37 cellular contexts compared by ENCODE assay signal in genomic region chr2:15832310-15832709, GRCh38.
"Had no signal": no experiment of that assay in that cellular context is flagged by ENCODE, and none has a peak within 500 bp of the region (broad histone marks: within the 10 kb centered on the region; RNA-seq: fewer than 3 reads in every experiment).

No MANE protein-coding gene starts in this region.

- H3K27me3 ChIP-seq: adrenal gland, body of pancreas, brain microvascular endothelial cell, breast epithelium had no signal

- H3K9me3 ChIP-seq: adrenal gland, body of pancreas, breast epithelium had no signal

- H3K27me3 Mint-ChIP-seq: activated B cell treated with CpG ODN at 0.5 μM for 24 hours; activated CD4-positive, alpha-beta T cell treated with anti-CD3 and anti-CD28 coated beads, Interleukin-2, amount 10 ng/mL, durations not matched to agents 24 days and 14 days; activated CD8-positive, alpha-beta T cell treated with anti-CD3 and anti-CD28 coated beads for 36 hours; activated naive CD8-positive, alpha-beta T cell treated with anti-CD3 and anti-CD28 coated beads for 36 hours; activated T-helper 17 cell treated with anti-CD3 and anti-CD28 coated beads, Interleukin-2, amount 50 U/mL, for 72 hours had no signal

- H3K27ac ChIP-seq: adrenal gland, body of pancreas, brain microvascular endothelial cell, breast epithelium, VCaP had no signal

- H3K4me3 Mint-ChIP-seq: activated B cell treated with CpG ODN at 0.5 μM for 24 hours; activated CD4-positive, alpha-beta memory T cell treated with anti-CD3 and anti-CD28 coated beads for 36 hours; activated CD4-positive, alpha-beta T cell treated with anti-CD3 and anti-CD28 coated beads, Interleukin-2, amount 10 ng/mL, durations not matched to agents 24 days and 14 days; activated CD8-positive, alpha-beta T cell treated with anti-CD3 and anti-CD28 coated beads for 36 hours; activated naive CD4-positive, alpha-beta T cell treated with anti-CD3 and anti-CD28 coated beads for 36 hours; activated naive CD8-positive, alpha-beta T cell treated with anti-CD3 and anti-CD28 coated beads for 36 hours; activated T-cell treated with anti-CD3 and anti-CD28 coated beads, Interleukin-2, amount 50 U/mL, for 4 hours; activated T-cell treated with anti-CD3 and anti-CD28 coated beads, Interleukin-2, amount 50 U/mL, for 72 hours; activated T-helper 1 cell treated with anti-CD3 and anti-CD28 coated beads, Interleukin-12 subunit alpha, Interleukin-12 subunit beta, Interleukin-2, Interleukin-4 antibody, amounts not matched to agents 30 ng/mL and 10 ng/mL and 1 ng/mL, durations not matched to agents 14 hours and 24 hours and 36 hours; activated T-helper 17 cell treated with anti-CD3 and anti-CD28 coated beads, Interleukin-2, amount 50 U/mL, for 72 hours; central memory CD8-positive, alpha-beta T cell; T-helper 1 cell treated with Interleukin-12 subunit alpha and Interleukin-12 subunit beta and Interleukin-4 antibody, amounts not matched to agents 30 μg/mL and 1 μg/mL, for 36 hours; T-helper 2 cell treated with Interferon-gamma antibody and Interleukin-4, amounts not matched to agents 5 μg/mL and 100 μg/mL, for 36 hours had no signal

- H3K4me1 ChIP-seq: adrenal gland, body of pancreas, breast epithelium had no signal

- H3K36me3 ChIP-seq: adrenal gland, brain microvascular endothelial cell, breast epithelium had no signal

- H3K27ac Mint-ChIP-seq: activated B cell treated with CpG ODN at 0.5 μM for 24 hours; activated CD4-positive, alpha-beta memory T cell treated with anti-CD3 and anti-CD28 coated beads for 36 hours; activated CD4-positive, alpha-beta T cell treated with anti-CD3 and anti-CD28 coated beads, Interleukin-2, amount 10 ng/mL, durations not matched to agents 24 days and 14 days; activated CD8-positive, alpha-beta T cell treated with anti-CD3 and anti-CD28 coated beads for 36 hours; activated naive CD4-positive, alpha-beta T cell treated with anti-CD3 and anti-CD28 coated beads for 36 hours; activated naive CD8-positive, alpha-beta T cell treated with anti-CD3 and anti-CD28 coated beads for 36 hours; activated T-cell treated with anti-CD3 and anti-CD28 coated beads, Interleukin-2, amount 50 U/mL, for 72 hours; activated T-helper 1 cell treated with anti-CD3 and anti-CD28 coated beads, Interleukin-12 subunit alpha, Interleukin-12 subunit beta, Interleukin-2, Interleukin-4 antibody, amounts not matched to agents 30 ng/mL and 10 ng/mL and 1 ng/mL, durations not matched to agents 14 hours and 24 hours and 36 hours; activated T-helper 17 cell treated with anti-CD3 and anti-CD28 coated beads, Interleukin-2, amount 50 U/mL, for 72 hours; T-helper 1 cell treated with Interleukin-12 subunit alpha and Interleukin-12 subunit beta and Interleukin-4 antibody, amounts not matched to agents 30 μg/mL and 1 μg/mL, for 36 hours; T-helper 2 cell treated with Interferon-gamma antibody and Interleukin-4, amounts not matched to agents 5 μg/mL and 100 μg/mL, for 36 hours had no signal

- H3K4me3 ChIP-seq: adrenal gland, body of pancreas, breast epithelium had no signal

- DNase-seq: activated B cell treated with CpG ODN at 0.5 μM for 24 hours; activated CD4-positive, alpha-beta memory T cell treated with anti-CD3 and anti-CD28 coated beads for 36 hours; activated CD4-positive, alpha-beta T cell treated with anti-CD3 and anti-CD28 coated beads for 4 hours; activated CD4-positive, alpha-beta T cell treated with anti-CD3 and anti-CD28 coated beads, Interleukin-2, amount 10 ng/mL, durations not matched to agents 24 days and 14 days; activated CD4-positive, alpha-beta T cell treated with anti-CD3 and anti-CD28 coated beads, Interleukin-2, amount 50 U/mL, for 1 hour; activated CD4-positive, alpha-beta T cell treated with anti-CD3 and anti-CD28 coated beads, Interleukin-2, amount 50 U/mL, for 4 hours; activated CD4-positive, CD25-positive, alpha-beta regulatory T cell treated with anti-CD3 and anti-CD28 coated beads, Interleukin-2, amount 50 U/mL, for 72 hours; activated CD8-positive, alpha-beta memory T cell treated with anti-CD3 and anti-CD28 coated beads, Interleukin-2, amount 50 U/mL, for 4 hours; activated CD8-positive, alpha-beta T cell treated with anti-CD3 and anti-CD28 coated beads for 36 hours; activated effector memory CD4-positive, alpha-beta T cell treated with anti-CD3 and anti-CD28 coated beads, Interleukin-2, amount 50 U/mL, for 16 hours; activated gamma-delta T cell treated with Interleukin-2 at 50 U/mL for 16 hours; activated naive CD4-positive, alpha-beta T cell; activated naive CD4-positive, alpha-beta T cell treated with anti-CD3 and anti-CD28 coated beads for 36 hours; activated naive CD4-positive, alpha-beta T cell treated with anti-CD3 and anti-CD28 coated beads, Interleukin-2, amount 50 U/mL, for 16 hours; activated naive CD8-positive, alpha-beta T cell treated with anti-CD3 and anti-CD28 coated beads for 36 hours; activated T-cell treated with anti-CD3 and anti-CD28 coated beads for 4 hours; activated T-cell treated with anti-CD3 and anti-CD28 coated beads, Interleukin-2, amount 50 U/mL, for 1 hour; activated T-cell treated with anti-CD3 and anti-CD28 coated beads, Interleukin-2, amount 50 U/mL, for 4 hours; activated T-cell treated with anti-CD3 and anti-CD28 coated beads, Interleukin-2, amount 50 U/mL, for 72 hours; adrenal gland; amniotic stem cell; aorta; body of pancreas; brain microvascular endothelial cell; caudate nucleus; cerebellar nuclear complex; T-helper 1 cell; T-helper 2 cell; T-helper 9 cell had no signal

- ATAC-seq: activated CD8-positive, alpha-beta T cell treated with anti-CD3 and anti-CD28 coated beads for 36 hours; activated naive CD4-positive, alpha-beta T cell treated with anti-CD3 and anti-CD28 coated beads, Interleukin-2, amount 50 U/mL, for 72 hours; activated T-cell treated with anti-CD3 and anti-CD28 coated beads, Interleukin-2, amount 50 U/mL, for 4 hours; activated T-cell treated with anti-CD3 and anti-CD28 coated beads, Interleukin-2, amount 50 U/mL, for 72 hours; activated T-helper 17 cell treated with anti-CD3 and anti-CD28 coated beads, Interleukin-2, amount 50 U/mL, for 72 hours; body of pancreas had no signal

- H3K36me3 Mint-ChIP-seq: activated CD4-positive, alpha-beta memory T cell treated with anti-CD3 and anti-CD28 coated beads for 36 hours; activated naive CD4-positive, alpha-beta T cell treated with anti-CD3 and anti-CD28 coated beads, Interleukin-2, amount 50 U/mL, for 72 hours; activated naive CD8-positive, alpha-beta T cell treated with anti-CD3 and anti-CD28 coated beads for 36 hours had no signal

- H3K4me1 Mint-ChIP-seq: activated B cell treated with CpG ODN at 0.5 μM for 24 hours; activated CD4-positive, alpha-beta T cell treated with anti-CD3 and anti-CD28 coated beads, Interleukin-2, amount 10 ng/mL, durations not matched to agents 24 days and 14 days; activated naive CD8-positive, alpha-beta T cell treated with anti-CD3 and anti-CD28 coated beads for 36 hours; activated T-helper 17 cell treated with anti-CD3 and anti-CD28 coated beads, Interleukin-2, amount 50 U/mL, for 72 hours; central memory CD8-positive, alpha-beta T cell had no signal

- H3K9me3 Mint-ChIP-seq: activated B cell treated with CpG ODN at 0.5 μM for 24 hours; activated CD4-positive, alpha-beta memory T cell treated with anti-CD3 and anti-CD28 coated beads for 36 hours; activated CD4-positive, alpha-beta T cell treated with anti-CD3 and anti-CD28 coated beads, Interleukin-2, amount 10 ng/mL, durations not matched to agents 24 days and 14 days; activated CD8-positive, alpha-beta T cell treated with anti-CD3 and anti-CD28 coated beads for 36 hours; activated naive CD4-positive, alpha-beta T cell treated with anti-CD3 and anti-CD28 coated beads for 36 hours; activated naive CD4-positive, alpha-beta T cell treated with anti-CD3 and anti-CD28 coated beads, Interleukin-2, amount 50 U/mL, for 72 hours; activated naive CD8-positive, alpha-beta T cell treated with anti-CD3 and anti-CD28 coated beads for 36 hours; activated T-cell treated with anti-CD3 and anti-CD28 coated beads, Interleukin-2, amount 50 U/mL, for 4 hours; activated T-cell treated with anti-CD3 and anti-CD28 coated beads, Interleukin-2, amount 50 U/mL, for 72 hours; activated T-helper 1 cell treated with anti-CD3 and anti-CD28 coated beads, Interleukin-12 subunit alpha, Interleukin-12 subunit beta, Interleukin-2, Interleukin-4 antibody, amounts not matched to agents 30 ng/mL and 10 ng/mL and 1 ng/mL, durations not matched to agents 14 hours and 24 hours and 36 hours; activated T-helper 17 cell treated with anti-CD3 and anti-CD28 coated beads, Interleukin-2, amount 50 U/mL, for 72 hours; central memory CD8-positive, alpha-beta T cell; T-helper 1 cell treated with Interleukin-12 subunit alpha and Interleukin-12 subunit beta and Interleukin-4 antibody, amounts not matched to agents 30 μg/mL and 1 μg/mL, for 36 hours; T-helper 2 cell treated with Interferon-gamma antibody and Interleukin-4, amounts not matched to agents 5 μg/mL and 100 μg/mL, for 36 hours had no signal
